1 cellular context compared by ENCODE assay signal in the genomic region with DNA sequence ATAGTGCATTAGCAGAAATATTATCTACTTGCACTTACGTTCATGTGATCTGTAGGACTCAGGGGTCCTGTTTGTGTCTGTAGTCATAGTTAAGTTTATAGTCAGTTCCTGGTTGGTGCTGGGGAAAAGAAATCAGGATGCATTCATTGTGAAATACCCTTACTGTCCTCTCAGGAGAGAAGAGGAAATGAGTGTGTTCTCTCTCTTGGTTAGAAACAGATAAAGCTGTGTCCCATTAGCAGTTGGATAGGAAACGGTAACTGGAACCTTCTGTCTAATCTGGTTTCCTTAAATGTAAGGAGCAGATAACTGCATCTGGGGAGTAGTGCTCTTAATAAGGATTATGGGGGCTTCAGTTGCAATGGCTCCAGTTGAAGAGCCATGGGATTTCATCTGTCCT.
TF ChIP-seq lines count a peak whose summit lies in the region.

No MANE protein-coding gene starts in this region.

TF ChIP-seq in K562, 482 proteins besides CTCF, POLR2A, EP300 and RAD21 (continued from another document and continues in another):
- TF ChIP-seq, protein P1, sequence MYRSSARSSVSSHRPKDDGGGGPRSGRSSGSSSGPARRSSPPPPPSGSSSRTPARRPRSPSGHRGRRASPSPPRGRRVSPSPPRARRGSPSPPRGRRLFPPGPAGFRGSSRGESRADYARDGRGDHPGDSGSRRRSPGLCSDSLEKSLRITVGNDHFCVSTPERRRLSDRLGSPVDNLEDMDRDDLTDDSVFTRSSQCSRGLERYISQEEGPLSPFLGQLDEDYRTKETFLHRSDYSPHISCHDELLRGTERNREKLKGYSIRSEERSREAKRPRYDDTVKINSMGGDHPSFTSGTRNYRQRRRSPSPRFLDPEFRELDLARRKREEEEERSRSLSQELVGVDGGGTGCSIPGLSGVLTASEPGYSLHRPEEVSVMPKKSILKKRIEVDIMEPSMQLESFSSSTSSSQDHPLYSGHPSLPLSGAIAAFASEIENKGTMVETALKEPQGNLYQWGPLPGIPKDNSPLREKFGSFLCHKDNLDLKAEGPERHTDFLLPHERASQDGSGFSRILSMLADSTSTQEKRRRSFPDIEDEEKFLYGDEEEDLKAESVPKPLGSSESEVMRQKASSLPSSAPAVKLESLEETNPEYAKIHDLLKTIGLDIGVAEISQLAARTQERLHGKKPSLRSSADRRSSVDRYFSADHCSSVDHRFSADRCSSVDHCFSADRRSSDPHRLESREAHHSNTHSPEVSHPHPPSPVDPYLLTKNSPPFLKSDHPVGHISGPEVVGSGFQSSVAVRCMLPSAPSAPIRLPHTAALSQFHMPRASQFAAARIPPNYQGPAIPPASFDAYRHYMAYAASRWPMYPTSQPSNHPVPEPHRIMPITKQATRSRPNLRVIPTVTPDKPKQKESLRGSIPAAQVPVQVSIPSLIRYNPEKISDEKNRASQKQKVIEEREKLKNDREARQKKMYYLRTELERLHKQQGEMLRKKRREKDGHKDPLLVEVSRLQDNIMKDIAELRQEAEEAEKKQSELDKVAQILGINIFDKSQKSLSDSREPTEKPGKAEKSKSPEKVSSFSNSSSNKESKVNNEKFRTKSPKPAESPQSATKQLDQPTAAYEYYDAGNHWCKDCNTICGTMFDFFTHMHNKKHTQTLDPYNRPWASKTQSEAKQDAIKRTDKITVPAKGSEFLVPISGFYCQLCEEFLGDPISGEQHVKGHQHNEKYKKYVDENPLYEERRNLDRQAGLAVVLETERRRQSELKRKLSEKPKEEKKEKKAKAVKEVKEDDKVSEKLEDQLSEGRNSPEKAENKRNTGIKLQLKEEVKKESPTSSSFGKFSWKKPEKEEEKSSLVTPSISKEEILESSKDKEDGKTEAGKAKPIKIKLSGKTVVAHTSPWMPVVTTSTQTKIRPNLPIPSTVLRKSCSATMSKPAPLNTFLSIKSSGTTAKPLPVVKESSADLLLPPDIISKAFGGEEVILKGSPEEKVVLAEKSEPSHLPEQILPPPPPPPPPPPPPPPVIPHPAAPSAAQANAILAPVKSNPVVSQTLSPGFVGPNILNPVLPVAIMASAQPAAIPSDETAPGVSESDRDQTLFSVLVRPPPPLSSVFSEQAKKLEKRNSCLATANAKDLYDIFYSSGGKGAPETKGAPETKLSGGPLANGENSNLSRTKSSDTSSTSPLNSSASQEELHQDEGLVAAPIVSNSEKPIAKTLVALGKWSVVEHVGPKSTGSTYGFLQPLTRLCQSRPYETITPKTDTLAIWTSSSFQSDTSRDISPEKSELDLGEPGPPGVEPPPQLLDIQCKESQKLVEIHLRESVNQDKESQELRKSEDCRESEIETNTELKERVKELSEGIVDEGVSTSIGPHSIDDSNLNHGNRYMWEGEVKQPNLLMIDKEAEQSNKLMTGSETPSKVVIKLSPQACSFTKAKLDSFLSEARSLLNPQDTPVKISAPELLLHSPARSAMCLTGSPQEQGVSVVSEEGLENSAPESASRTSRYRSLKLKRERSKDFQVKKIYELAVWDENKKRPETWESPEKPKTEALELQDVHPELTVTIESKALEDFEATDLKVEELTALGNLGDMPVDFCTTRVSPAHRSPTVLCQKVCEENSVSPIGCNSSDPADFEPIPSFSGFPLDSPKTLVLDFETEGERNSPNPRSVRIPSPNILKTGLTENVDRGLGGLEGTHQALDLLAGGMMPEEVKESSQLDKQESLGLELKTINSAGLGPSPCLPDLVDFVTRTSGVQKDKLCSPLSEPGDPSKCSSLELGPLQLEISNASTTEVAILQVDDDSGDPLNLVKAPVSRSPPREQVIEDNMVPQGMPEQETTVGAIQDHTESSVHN (IDR thresholded peaks at IDR 0.05; ENCODE audit: borderline replicate concordance in 1 of 2, low read depth in 1 of 2) = no peak
- TF ChIP-seq TAF7 (tag; IDR thresholded peaks at IDR 0.05) (no peak), ZNF232 (CRISPR knock-in tag; IDR thresholded peaks at IDR 0.05) (no peak), ZEB2 (IDR thresholded peaks at IDR 0.05) (no peak), TRIM24 (IDR thresholded peaks at IDR 0.05) (peak; percentile 41 to 71; a peak in 3 of 4 replicates), MECOM (CRISPR knock-in tag; IDR thresholded peaks at IDR 0.05) (no peak), ZNF699 (CRISPR knock-in tag; IDR thresholded peaks at IDR 0.05; ENCODE audit: insufficient replicate concordance) (no peak), NR1H2 (CRISPR knock-in tag; IDR thresholded peaks at IDR 0.05) (no peak), RBM14 (IDR thresholded peaks at IDR 0.05; ENCODE audit: borderline replicate concordance, insufficient read depth, low read depth, low read length) (no peak), NFIC (IDR thresholded peaks at IDR 0.05) (no peak), ESRRB (CRISPR knock-in tag; IDR thresholded peaks at IDR 0.05; ENCODE audit: borderline replicate concordance) (no peak), SMARCB1 (IDR thresholded peaks at IDR 0.05; ENCODE audit: insufficient read length, low read depth) (no peak), MIER1 (IDR thresholded peaks at IDR 0.05; ENCODE audit: low read depth) (no peak), ZBTB7A (IDR thresholded peaks at IDR 0.05; ENCODE audit: borderline replicate concordance, control insufficient read depth, low read depth, low read length) (no peak), CAMTA2 (CRISPR knock-in tag; conservative IDR thresholded peaks at IDR 0.05) (no peak), PTBP1 (IDR thresholded peaks at IDR 0.05; ENCODE audit: low read depth, low read length) (no peak), XRCC4 (IDR thresholded peaks at IDR 0.05; ENCODE audit: extremely low read depth, insufficient read depth, insufficient read length) (no peak), ILK (tag; IDR thresholded peaks at IDR 0.05; ENCODE audit: borderline replicate concordance, low read depth) (no peak), RBM25 (IDR thresholded peaks at IDR 0.05; ENCODE audit: low read depth, low read length, severe bottlenecking) (no peak), SP1 (CRISPR knock-in tag; IDR thresholded peaks at IDR 0.05) (no peak), HNRNPH1 (optimal IDR thresholded peaks at IDR 0.05; ENCODE audit: low read depth, low read length) (no peak), EHMT2 (IDR thresholded peaks at IDR 0.05) (no peak), MCM2 (IDR thresholded peaks at IDR 0.05; ENCODE audit: low read depth) (no peak), EP400 (IDR thresholded peaks at IDR 0.05) (no peak), NCOR1 (IDR thresholded peaks at IDR 0.05) (0 out of 2 replicates have a peak, but pooled peaks have one; percentile 21), NUFIP1 (IDR thresholded peaks at IDR 0.05; ENCODE audit: partially characterized antibody) (no peak), NCOA2 (IDR thresholded peaks at IDR 0.05; ENCODE audit: partially characterized antibody in 2 of 2) (no peak), KLF1 (tag; IDR thresholded peaks at IDR 0.05) (no peak), ZNF121 (CRISPR knock-in tag; conservative IDR thresholded peaks at IDR 0.05) (no peak), FOXA3 (CRISPR knock-in tag; conservative IDR thresholded peaks at IDR 0.05 in 1 of 2, IDR thresholded peaks at IDR 0.05 in 1 of 2) (no peak), SMARCA4 (IDR thresholded peaks at IDR 0.05) (peak; percentile 55), GTF2F1 (IDR thresholded peaks at IDR 0.05; ENCODE audit: low read depth, low read length) (no peak)
- TF ChIP-seq, protein P2, sequence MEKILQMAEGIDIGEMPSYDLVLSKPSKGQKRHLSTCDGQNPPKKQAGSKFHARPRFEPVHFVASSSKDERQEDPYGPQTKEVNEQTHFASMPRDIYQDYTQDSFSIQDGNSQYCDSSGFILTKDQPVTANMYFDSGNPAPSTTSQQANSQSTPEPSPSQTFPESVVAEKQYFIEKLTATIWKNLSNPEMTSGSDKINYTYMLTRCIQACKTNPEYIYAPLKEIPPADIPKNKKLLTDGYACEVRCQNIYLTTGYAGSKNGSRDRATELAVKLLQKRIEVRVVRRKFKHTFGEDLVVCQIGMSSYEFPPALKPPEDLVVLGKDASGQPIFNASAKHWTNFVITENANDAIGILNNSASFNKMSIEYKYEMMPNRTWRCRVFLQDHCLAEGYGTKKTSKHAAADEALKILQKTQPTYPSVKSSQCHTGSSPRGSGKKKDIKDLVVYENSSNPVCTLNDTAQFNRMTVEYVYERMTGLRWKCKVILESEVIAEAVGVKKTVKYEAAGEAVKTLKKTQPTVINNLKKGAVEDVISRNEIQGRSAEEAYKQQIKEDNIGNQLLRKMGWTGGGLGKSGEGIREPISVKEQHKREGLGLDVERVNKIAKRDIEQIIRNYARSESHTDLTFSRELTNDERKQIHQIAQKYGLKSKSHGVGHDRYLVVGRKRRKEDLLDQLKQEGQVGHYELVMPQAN (IDR thresholded peaks at IDR 0.05; ENCODE audit: borderline replicate concordance) = no peak
- TF ChIP-seq, protein P3, sequence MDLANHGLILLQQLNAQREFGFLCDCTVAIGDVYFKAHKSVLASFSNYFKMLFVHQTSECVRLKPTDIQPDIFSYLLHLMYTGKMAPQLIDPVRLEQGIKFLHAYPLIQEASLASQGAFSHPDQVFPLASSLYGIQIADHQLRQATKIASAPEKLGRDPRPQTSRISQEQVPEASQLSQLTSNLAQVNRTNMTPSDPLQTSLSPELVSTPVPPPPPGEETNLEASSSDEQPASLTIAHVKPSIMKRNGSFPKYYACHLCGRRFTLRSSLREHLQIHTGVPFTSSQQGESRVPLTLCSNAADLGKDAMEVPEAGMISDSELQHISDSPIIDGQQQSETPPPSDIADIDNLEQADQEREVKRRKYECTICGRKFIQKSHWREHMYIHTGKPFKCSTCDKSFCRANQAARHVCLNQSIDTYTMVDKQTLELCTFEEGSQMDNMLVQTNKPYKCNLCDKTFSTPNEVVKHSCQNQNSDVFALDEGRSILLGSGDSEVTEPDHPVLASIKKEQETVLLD (IDR thresholded peaks at IDR 0.05) = no peak; the same call in 1 of the 2 replicates
- TF ChIP-seq, protein P4, sequence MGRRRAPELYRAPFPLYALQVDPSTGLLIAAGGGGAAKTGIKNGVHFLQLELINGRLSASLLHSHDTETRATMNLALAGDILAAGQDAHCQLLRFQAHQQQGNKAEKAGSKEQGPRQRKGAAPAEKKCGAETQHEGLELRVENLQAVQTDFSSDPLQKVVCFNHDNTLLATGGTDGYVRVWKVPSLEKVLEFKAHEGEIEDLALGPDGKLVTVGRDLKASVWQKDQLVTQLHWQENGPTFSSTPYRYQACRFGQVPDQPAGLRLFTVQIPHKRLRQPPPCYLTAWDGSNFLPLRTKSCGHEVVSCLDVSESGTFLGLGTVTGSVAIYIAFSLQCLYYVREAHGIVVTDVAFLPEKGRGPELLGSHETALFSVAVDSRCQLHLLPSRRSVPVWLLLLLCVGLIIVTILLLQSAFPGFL (CRISPR knock-in tag; IDR thresholded peaks at IDR 0.05) = no peak
- TF ChIP-seq, protein P5, sequence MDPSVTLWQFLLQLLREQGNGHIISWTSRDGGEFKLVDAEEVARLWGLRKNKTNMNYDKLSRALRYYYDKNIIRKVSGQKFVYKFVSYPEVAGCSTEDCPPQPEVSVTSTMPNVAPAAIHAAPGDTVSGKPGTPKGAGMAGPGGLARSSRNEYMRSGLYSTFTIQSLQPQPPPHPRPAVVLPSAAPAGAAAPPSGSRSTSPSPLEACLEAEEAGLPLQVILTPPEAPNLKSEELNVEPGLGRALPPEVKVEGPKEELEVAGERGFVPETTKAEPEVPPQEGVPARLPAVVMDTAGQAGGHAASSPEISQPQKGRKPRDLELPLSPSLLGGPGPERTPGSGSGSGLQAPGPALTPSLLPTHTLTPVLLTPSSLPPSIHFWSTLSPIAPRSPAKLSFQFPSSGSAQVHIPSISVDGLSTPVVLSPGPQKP (CRISPR knock-in tag; IDR thresholded peaks at IDR 0.05) = no peak
- TF ChIP-seq, protein P6, sequence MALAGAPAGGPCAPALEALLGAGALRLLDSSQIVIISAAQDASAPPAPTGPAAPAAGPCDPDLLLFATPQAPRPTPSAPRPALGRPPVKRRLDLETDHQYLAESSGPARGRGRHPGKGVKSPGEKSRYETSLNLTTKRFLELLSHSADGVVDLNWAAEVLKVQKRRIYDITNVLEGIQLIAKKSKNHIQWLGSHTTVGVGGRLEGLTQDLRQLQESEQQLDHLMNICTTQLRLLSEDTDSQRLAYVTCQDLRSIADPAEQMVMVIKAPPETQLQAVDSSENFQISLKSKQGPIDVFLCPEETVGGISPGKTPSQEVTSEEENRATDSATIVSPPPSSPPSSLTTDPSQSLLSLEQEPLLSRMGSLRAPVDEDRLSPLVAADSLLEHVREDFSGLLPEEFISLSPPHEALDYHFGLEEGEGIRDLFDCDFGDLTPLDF (CRISPR knock-in tag; IDR thresholded peaks at IDR 0.05) = no peak
- TF ChIP-seq, protein P7, sequence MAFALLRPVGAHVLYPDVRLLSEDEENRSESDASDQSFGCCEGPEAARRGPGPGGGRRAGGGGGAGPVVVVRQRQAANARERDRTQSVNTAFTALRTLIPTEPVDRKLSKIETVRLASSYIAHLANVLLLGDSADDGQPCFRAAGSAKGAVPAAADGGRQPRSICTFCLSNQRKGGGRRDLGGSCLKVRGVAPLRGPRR (CRISPR knock-in tag; IDR thresholded peaks at IDR 0.05) = no peak
- TF ChIP-seq, protein P8, sequence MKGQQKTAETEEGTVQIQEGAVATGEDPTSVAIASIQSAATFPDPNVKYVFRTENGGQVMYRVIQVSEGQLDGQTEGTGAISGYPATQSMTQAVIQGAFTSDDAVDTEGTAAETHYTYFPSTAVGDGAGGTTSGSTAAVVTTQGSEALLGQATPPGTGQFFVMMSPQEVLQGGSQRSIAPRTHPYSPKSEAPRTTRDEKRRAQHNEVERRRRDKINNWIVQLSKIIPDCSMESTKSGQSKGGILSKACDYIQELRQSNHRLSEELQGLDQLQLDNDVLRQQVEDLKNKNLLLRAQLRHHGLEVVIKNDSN (CRISPR knock-in tag; IDR thresholded peaks at IDR 0.05) = no peak
- TF ChIP-seq, protein P9, sequence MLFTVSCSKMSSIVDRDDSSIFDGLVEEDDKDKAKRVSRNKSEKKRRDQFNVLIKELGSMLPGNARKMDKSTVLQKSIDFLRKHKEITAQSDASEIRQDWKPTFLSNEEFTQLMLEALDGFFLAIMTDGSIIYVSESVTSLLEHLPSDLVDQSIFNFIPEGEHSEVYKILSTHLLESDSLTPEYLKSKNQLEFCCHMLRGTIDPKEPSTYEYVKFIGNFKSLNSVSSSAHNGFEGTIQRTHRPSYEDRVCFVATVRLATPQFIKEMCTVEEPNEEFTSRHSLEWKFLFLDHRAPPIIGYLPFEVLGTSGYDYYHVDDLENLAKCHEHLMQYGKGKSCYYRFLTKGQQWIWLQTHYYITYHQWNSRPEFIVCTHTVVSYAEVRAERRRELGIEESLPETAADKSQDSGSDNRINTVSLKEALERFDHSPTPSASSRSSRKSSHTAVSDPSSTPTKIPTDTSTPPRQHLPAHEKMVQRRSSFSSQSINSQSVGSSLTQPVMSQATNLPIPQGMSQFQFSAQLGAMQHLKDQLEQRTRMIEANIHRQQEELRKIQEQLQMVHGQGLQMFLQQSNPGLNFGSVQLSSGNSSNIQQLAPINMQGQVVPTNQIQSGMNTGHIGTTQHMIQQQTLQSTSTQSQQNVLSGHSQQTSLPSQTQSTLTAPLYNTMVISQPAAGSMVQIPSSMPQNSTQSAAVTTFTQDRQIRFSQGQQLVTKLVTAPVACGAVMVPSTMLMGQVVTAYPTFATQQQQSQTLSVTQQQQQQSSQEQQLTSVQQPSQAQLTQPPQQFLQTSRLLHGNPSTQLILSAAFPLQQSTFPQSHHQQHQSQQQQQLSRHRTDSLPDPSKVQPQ (CRISPR knock-in tag; IDR thresholded peaks at IDR 0.05; ENCODE audit: borderline replicate concordance) = no peak
- TF ChIP-seq, protein P10, sequence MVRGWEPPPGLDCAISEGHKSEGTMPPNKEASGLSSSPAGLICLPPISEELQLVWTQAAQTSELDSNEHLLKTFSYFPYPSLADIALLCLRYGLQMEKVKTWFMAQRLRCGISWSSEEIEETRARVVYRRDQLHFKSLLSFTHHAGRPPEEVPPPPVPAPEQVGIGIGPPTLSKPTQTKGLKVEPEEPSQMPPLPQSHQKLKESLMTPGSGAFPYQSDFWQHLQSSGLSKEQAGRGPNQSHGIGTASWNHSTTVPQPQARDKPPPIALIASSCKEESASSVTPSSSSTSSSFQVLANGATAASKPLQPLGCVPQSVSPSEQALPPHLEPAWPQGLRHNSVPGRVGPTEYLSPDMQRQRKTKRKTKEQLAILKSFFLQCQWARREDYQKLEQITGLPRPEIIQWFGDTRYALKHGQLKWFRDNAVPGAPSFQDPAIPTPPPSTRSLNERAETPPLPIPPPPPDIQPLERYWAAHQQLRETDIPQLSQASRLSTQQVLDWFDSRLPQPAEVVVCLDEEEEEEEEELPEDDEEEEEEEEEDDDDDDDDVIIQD (CRISPR knock-in tag; IDR thresholded peaks at IDR 0.05) = no peak
